9 cellular contexts compared by ENCODE assay signal in the genomic region with DNA sequence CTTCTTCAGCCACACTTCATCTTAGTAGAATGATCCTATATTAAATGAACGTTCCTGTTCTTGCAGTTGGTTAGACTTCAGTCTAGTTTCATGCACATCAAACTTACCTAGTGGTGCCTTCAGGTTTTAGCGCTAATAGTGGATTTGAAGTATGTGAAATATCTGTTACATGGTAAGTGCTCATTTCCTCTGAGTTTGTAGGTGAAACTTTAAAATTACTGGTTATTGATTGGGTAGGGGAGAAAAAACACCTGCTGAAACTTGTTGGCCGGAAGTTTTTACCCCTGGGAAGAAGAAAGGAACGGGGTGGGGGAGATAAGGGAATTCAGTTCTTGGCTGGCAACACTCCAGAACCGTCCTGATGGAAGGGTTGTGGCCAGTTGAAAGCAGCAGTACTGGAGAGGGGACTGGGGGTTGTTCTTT.
A peak's percentile ranks its signal among the peaks of the same experiment; 100 is the strongest.
DNase-seq lines count a peak whose midpoint lies in the region; ATAC-seq, FAIRE-seq and TF ChIP-seq lines count a peak whose summit lies in the region.
"Had no signal": no experiment of that assay in that cellular context is flagged by ENCODE, and none has a peak within 500 bp of the region (broad histone marks: within the 10 kb centered on the region; RNA-seq: fewer than 3 reads in every experiment).

No MANE protein-coding gene starts in this region.

- intact Hi-C loops in activated CD8-positive, alpha-beta T cell treated with anti-CD3 and anti-CD28 coated beads for 36 hours (cut with micrococcal nuclease): no loop called here

- ATAC-seq in GM18861 (IDR thresholded peaks at IDR 0.05; ENCODE audit: unreplicated experiment): peak; percentile 29
- peak; percentile 38 for ATAC-seq in HG02678 (IDR thresholded peaks at IDR 0.05; ENCODE audit: unreplicated experiment)
- ATAC-seq in activated CD8-positive, alpha-beta T cell treated with anti-CD3 and anti-CD28 coated beads for 36 hours: no peak

- no peak overlapping the region for H2AFZ ChIP-seq in neural progenitor cell (replicated peaks)

- H3K36me3 ChIP-seq in neural progenitor cell: no peaks in the 10 kb centered on the region

- no peak for FAIRE-seq in D721Med (lab: Jason Lieb, UNC)

- TF ChIP-seq CTCF in activated CD8-positive, alpha-beta T cell treated with anti-CD3 and anti-CD28 coated beads for 36 hours (IDR thresholded peaks at IDR 0.05): no peak
- TF ChIP-seq CTCF in neural progenitor cell (IDR thresholded peaks at IDR 0.05) (no peak), D721Med (IDR thresholded peaks at IDR 0.05; ENCODE audit: insufficient read depth, missing control alignments) (no peak)

- no peak overlapping the region for H3K9ac ChIP-seq in neural progenitor cell

- peaks cover 82% of the 10 kb centered on the region for H4K20me1 ChIP-seq in neural progenitor cell (ENCODE audit: low read depth)

- H3K9me3 ChIP-seq in neural progenitor cell (ENCODE audit: low read depth): no peaks in the 10 kb centered on the region

- no peaks in the 10 kb centered on the region for H3K27me3 Mint-ChIP-seq in activated CD8-positive, alpha-beta T cell treated with anti-CD3 and anti-CD28 coated beads for 36 hours
- peaks cover 2% of the 10 kb centered on the region for H3K27me3 Mint-ChIP-seq in neural progenitor cell (ENCODE audit: insufficient read depth, low read depth)

- no peak overlapping the region for H3K4me2 ChIP-seq in neural progenitor cell

- peaks cover 15% of the 10 kb centered on the region for H3K36me3 Mint-ChIP-seq in activated CD8-positive, alpha-beta T cell treated with anti-CD3 and anti-CD28 coated beads for 36 hours (ENCODE audit: low read depth)
- H3K36me3 Mint-ChIP-seq in neural progenitor cell: no peaks in the 10 kb centered on the region

- peaks cover 40% of the 10 kb centered on the region for H3K4me1 ChIP-seq in neural progenitor cell

- no peak overlapping the region for H3K4me3 ChIP-seq in neural progenitor cell

- POLR2A ChIA-PET in activated CD8-positive, alpha-beta T cell treated with anti-CD3 and anti-CD28 coated beads for 36 hours (lab: Charles Lee): interaction anchor here (1.0 to 9.1 kb wide), 2 partner anchors 9 to 28 kb away, joined by 3 to 100 read pairs; no protein-coding TSS in a partner anchor

- H3K9me3 Mint-ChIP-seq in activated CD8-positive, alpha-beta T cell treated with anti-CD3 and anti-CD28 coated beads for 36 hours: no peaks in the 10 kb centered on the region
- H3K9me3 Mint-ChIP-seq in neural progenitor cell: peaks cover 2% of the 10 kb centered on the region

- peaks cover 100% of the 10 kb centered on the region for H3K79me2 ChIP-seq in neural progenitor cell (ENCODE audit: low read depth)

- H3K27me3 ChIP-seq in neural progenitor cell: no peaks in the 10 kb centered on the region

- H3K4me3 Mint-ChIP-seq in activated CD8-positive, alpha-beta T cell treated with anti-CD3 and anti-CD28 coated beads for 36 hours: peak overlapping the region; percentile 71
- no peak overlapping the region for H3K4me3 Mint-ChIP-seq in neural progenitor cell

- peak overlapping the region; percentile 96 for H3K27ac Mint-ChIP-seq in activated CD8-positive, alpha-beta T cell treated with anti-CD3 and anti-CD28 coated beads for 36 hours
- H3K27ac Mint-ChIP-seq in neural progenitor cell: no peak overlapping the region

- CTCF ChIA-PET in activated CD8-positive, alpha-beta T cell treated with anti-CD3 and anti-CD28 coated beads for 36 hours (lab: Charles Lee): interaction anchor here (0.8 to 1.6 kb wide), 3 partner anchors 9 to 40 kb away, joined by 3 to 5 read pairs (median 4); no protein-coding TSS in a partner anchor

- peaks cover 83% of the 10 kb centered on the region for H3K4me1 Mint-ChIP-seq in activated CD8-positive, alpha-beta T cell treated with anti-CD3 and anti-CD28 coated beads for 36 hours (ENCODE audit: low read depth)
- H3K4me1 Mint-ChIP-seq in neural progenitor cell: peaks cover 38% of the 10 kb centered on the region

- H3F3A ChIP-seq in neural progenitor cell (ENCODE audit: low read depth): peaks cover 18% of the 10 kb centered on the region

- no peak for DNase-seq in activated CD8-positive, alpha-beta T cell treated with anti-CD3 and anti-CD28 coated beads for 36 hours
- DNase-seq in neural progenitor cell (ENCODE audit: low spot score) (peak; percentile 13), D721Med (ENCODE audit: insufficient read length, low spot score) (no peak), HCEC 1CT (no peak)
- no peak for DNase-seq in NK-92 treated with Interleukin-12 subunit alpha and Interleukin-12 subunit beta, amount 100 ng/mL, for 24 hours (lab: John Stamatoyannopoulos, UW)
- DNase-seq in stimulated activated CD4-positive, alpha-beta T cell treated with anti-CD3 and anti-CD28 coated beads, Interleukin-12 subunit alpha, Interleukin-12 subunit beta, amount 100 ng/mL, for 4 hours: no peak
- DNase-seq: NCI-H1694 treated with DMSO at 0.1 percent for 48 hours had no signal

- H3K27ac ChIP-seq in neural progenitor cell: no peak overlapping the region
